Comparison of ENCODE assay signal across 10 cellular contexts in genomic region chr18:13621886-13622619, GRCh38.
"Had no signal": no experiment of that assay in that cellular context is flagged by ENCODE, and none has a peak within 500 bp of the region (broad histone marks: within the 10 kb centered on the region; RNA-seq: fewer than 3 reads in every experiment).

No MANE protein-coding gene starts in this region.

- H3K36me3 ChIP-seq: cardiac muscle cell, transverse colon had no signal

- ATAC-seq: activated T-cell treated with anti-CD3 and anti-CD28 coated beads, Interleukin-2, amount 50 U/mL, for 72 hours had no signal

- H3K4me1 ChIP-seq: ascending aorta, parathyroid adenoma, transverse colon had no signal

- FAIRE-seq: kidney had no signal

- H3K27me3 ChIP-seq: ascending aorta, cardiac muscle cell, hepatocyte, transverse colon had no signal

- DNase-seq: activated CD4-positive, alpha-beta T cell treated with anti-CD3 and anti-CD28 coated beads for 1 hour; activated CD4-positive, alpha-beta T cell treated with anti-CD3 and anti-CD28 coated beads, Interleukin-2, amount 50 U/mL, for 48 hours; activated gamma-delta T cell treated with Interleukin-2 at 50 U/mL for 16 hours; activated T-cell treated with anti-CD3 and anti-CD28 coated beads, Interleukin-2, amount 50 U/mL, for 72 hours; transverse colon had no signal

- H3K4me3 ChIP-seq: ascending aorta, cardiac muscle cell, hepatocyte, transverse colon had no signal

- H3K9me3 ChIP-seq: ascending aorta, transverse colon had no signal

- H3K27ac ChIP-seq: ascending aorta, cardiac muscle cell, hepatocyte, parathyroid adenoma, transverse colon had no signal
